Comparison of ENCODE assay signal across 2 cellular contexts in genomic region chr12:89757987-89758386, GRCh38.
TF ChIP-seq lines count a peak whose summit lies in the region.

No MANE protein-coding gene starts in this region.

TF ChIP-seq in HEK293, 187 proteins besides CTCF, POLR2A, EP300 and RAD21:
- TF ChIP-seq PRDM6 (tag by site-specific recombination; IDR thresholded peaks at IDR 0.05) = peak; percentile 20; the same call in 1 of the 2 replicates

TF ChIP-seq in SK-N-SH, 30 proteins besides CTCF, POLR2A, EP300 and RAD21:
- 0 out of 2 replicates have a peak, but pooled peaks have one; percentile 7 for TF ChIP-seq PBX3 (IDR thresholded peaks at IDR 0.05)
